ENCODE assay signal across 30 cellular contexts in the genomic region with DNA sequence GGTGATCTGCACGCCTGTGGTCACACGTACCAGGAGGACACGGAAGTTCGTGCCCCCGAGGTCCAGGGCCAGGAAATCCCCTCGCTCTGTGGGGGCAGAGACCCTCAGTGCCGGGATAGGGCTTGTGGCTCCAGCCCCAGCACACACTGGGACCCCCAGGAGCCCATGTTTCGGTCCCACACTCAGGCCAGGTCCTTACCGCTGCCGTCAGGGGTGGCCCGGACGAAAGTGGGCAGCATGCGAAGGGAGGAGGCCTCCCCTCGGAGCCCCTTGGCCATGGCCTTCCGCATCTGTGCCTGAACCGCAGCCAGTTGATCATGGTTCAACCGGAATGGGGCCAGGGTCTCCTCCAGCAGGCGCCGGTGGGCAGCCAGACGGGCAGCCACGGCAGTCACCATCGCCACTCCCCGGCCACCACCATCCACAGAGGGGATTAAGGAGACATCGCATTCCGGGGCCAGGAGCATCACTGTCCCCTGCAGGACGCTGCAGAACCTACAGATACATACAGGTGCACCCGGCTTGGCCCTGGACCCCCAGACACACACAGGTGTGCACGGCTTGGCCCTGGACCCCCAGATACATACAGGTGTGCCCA. TPM values are rescaled to one million over a fixed set of nuclear protein-coding genes. Genes with fewer than 3 reads are reported as not detected.
DNase-seq lines count a peak whose midpoint lies in the region; FAIRE-seq and TF ChIP-seq lines count a peak whose summit lies in the region.
"Had no signal": no experiment of that assay in that cellular context is flagged by ENCODE, and none has a peak within 500 bp of the region (broad histone marks: within the 10 kb centered on the region; RNA-seq: fewer than 3 reads in every experiment).

No MANE protein-coding gene starts in this region.

- 0 out of 2 replicates have a peak overlapping the region, but pooled peaks have one; percentile 9 for H2AK5ac ChIP-seq in H1 (ENCODE audit: low read depth, low read length)

- H3K27me3 Mint-ChIP-seq in CD14-positive monocyte (ENCODE audit: low read depth in 3 of 3) = peaks cover 0 to 3% (median 1%) of the 10 kb centered on the region in 3 donors

- TF ChIP-seq RAD21 in H1 (IDR thresholded peaks at IDR 0.05 in 1 of 2, conservative IDR thresholded peaks at IDR 0.05 in 1 of 2; ENCODE audit: low read depth in 2 of 2, low read length in 2 of 2) = peak; percentile 58 to 69

- H3K27me3 ChIP-seq in H1 (replicated peaks in 1 of 4; ENCODE audit: control insufficient read depth in 3 of 4, extremely low read depth in 1 of 4, insufficient read depth in 3 of 4, low read length in 3 of 4) = no peaks in the 10 kb centered on the region
- peaks cover 5% of the 10 kb centered on the region for H3K27me3 ChIP-seq in osteoblast (ENCODE audit: insufficient read depth, low read length)
- H3K27me3 ChIP-seq: breast epithelium, MG63, neural progenitor cell, transverse colon had no signal

- H4K20me1 ChIP-seq in H1 (replicated peaks in 1 of 2; ENCODE audit: control insufficient read depth in 1 of 2, insufficient read depth in 2 of 2, low read length in 2 of 2) = no peaks in the 10 kb centered on the region
- no peaks in the 10 kb centered on the region for H4K20me1 ChIP-seq in osteoblast (ENCODE audit: insufficient read depth, low read length)

- H3K23ac ChIP-seq in H1 (ENCODE audit: insufficient read length) = no peak overlapping the region

- no peak for TF ChIP-seq EP300 in H1 (IDR thresholded peaks at IDR 0.05; ENCODE audit: borderline replicate concordance in 1 of 2, low read depth in 2 of 2, low read length in 2 of 2)

- H3K4me1 ChIP-seq in H1 (replicated peaks in 1 of 4; ENCODE audit: control insufficient read depth in 3 of 4, insufficient read depth in 4 of 4, low read length in 3 of 4) (no peaks in the 10 kb centered on the region), osteoblast (ENCODE audit: insufficient read depth, low read length) (no peaks in the 10 kb centered on the region)
- H3K4me1 ChIP-seq: breast epithelium, transverse colon had no signal

- H3K18ac ChIP-seq in H1 (ENCODE audit: extremely low read depth, low read length) = no peak overlapping the region

- peak overlapping the region; percentile 9; the same call in 1 of the 2 replicates for H4K8ac ChIP-seq in H1 (ENCODE audit: extremely low read depth, insufficient read depth, low read length)

- 91% methylated on average over 28 of the region's 28 CpGs; no CpG with 5 or more reads in 1 of the 2 experiments for WGBS in H1 (ENCODE audit: extremely low coverage in 1 of 2, insufficient coverage in 1 of 2, insufficient read length in 1 of 2, insufficient replicate concordance in 2 of 2, low coverage in 1 of 2, low lambda C conversion rate in 2 of 2, missing lambda C conversion rate in 1 of 2), 2 experiments

- H2AFZ ChIP-seq in H1 (ENCODE audit: low read length) (no peak overlapping the region), osteoblast (ENCODE audit: low read length) (no peak overlapping the region)
- H2AFZ ChIP-seq: hepatocyte, neural progenitor cell had no signal

- no peak overlapping the region for H3K14ac ChIP-seq in H1 (ENCODE audit: insufficient read length)

- H3K9me3 ChIP-seq in H1 (ENCODE audit: insufficient read depth in 2 of 2, low read depth in 1 of 2, low read length in 1 of 2) (no peaks in the 10 kb centered on the region), osteoblast (ENCODE audit: low read depth, low read length) (no peaks in the 10 kb centered on the region)
- H3K9me3 ChIP-seq: breast epithelium, MG63, transverse colon had no signal

- H4K91ac ChIP-seq in H1 (replicated peaks; ENCODE audit: insufficient read length, low read length) = no peak overlapping the region

- no peak overlapping the region for H3K4me3 Mint-ChIP-seq in CD14-positive monocyte

- in situ Hi-C loops in GM13977 (cut with MboI; ENCODE audit: low pct_unique_long_range_greater_than_20kb, low sequenced_read_pairs, unreplicated experiment) = no loop called here

- intact Hi-C loops in CD14-positive monocyte (cut with micrococcal nuclease) = no loop called here

- peak; percentile 32 for DNase-seq in CD14-positive monocyte (ENCODE audit: low spot score)
- peak; percentile 11 for DNase-seq in GM13977 (ENCODE audit: low spot score)
- DNase-seq in H1 (ENCODE audit: low read depth in 1 of 2, low spot score in 2 of 2) = no peak
- DNase-seq in osteoblast (ENCODE audit: insufficient read length, low spot score, missing footprints) = peak; percentile 58
- no peak for DNase-seq in DMS 273 treated with DMSO at 0.1 percent for 48 hours (lab: John Stamatoyannopoulos, UW)
- DNase-seq in CD1c-positive myeloid dendritic cell (ENCODE audit: extremely low spot score) = no peak
- DNase-seq in LoVo (ENCODE audit: low spot score) = no peak
- DNase-seq: activated CD4-positive, alpha-beta T cell treated with anti-CD3 and anti-CD28 coated beads, Interleukin-2, amount 50 U/mL, for 48 hours; activated CD4-positive, CD25-positive, alpha-beta regulatory T cell treated with anti-CD3 and anti-CD28 coated beads, Interleukin-2, amount 50 U/mL, for 72 hours; activated CD8-positive, alpha-beta memory T cell treated with anti-CD3 and anti-CD28 coated beads, Interleukin-2, amount 50 U/mL, for 4 hours; anterior cingulate cortex; C1 segment of cervical spinal cord; Calu3; DND-41; GF-D8; KG1; mesenchymal stem cell; MG63; NCI-H1105 treated with DMSO at 0.1 percent for 48 hours; NCI-H226; NCI-H526 treated with DMSO at 0.1 percent for 48 hours; PC-3; stimulated activated CD4-positive, alpha-beta T cell treated with anti-CD3 and anti-CD28 coated beads, Interleukin-4, amount 100 ng/mL, for 24 hours; transverse colon had no signal

- H3K27ac ChIP-seq in H1 (ENCODE audit: low read depth, low read length) = no peak overlapping the region
- H3K27ac ChIP-seq in osteoblast (ENCODE audit: low read depth, low read length) = no peak overlapping the region
- H3K27ac ChIP-seq: breast epithelium, hepatocyte, neural progenitor cell, transverse colon had no signal

- H3K79me1 ChIP-seq in H1 (ENCODE audit: low read depth, low read length) = no peaks in the 10 kb centered on the region

- no peak overlapping the region for H3K4ac ChIP-seq in H1 (replicated peaks; ENCODE audit: insufficient read length, low read depth, low read length)

- peak overlapping the region in 1 of 7 donors; percentile 57 for H3K27ac Mint-ChIP-seq in CD14-positive monocyte
- H3K27ac Mint-ChIP-seq: progenitor cell of endocrine pancreas had no signal

- H3K56ac ChIP-seq in H1 (replicated peaks; ENCODE audit: insufficient read length, low read depth, low read length) = no peak overlapping the region

- H2BK20ac ChIP-seq in H1 (ENCODE audit: low read length) = no peak overlapping the region

- H3K36me3 ChIP-seq in H1 (ENCODE audit: control insufficient read depth in 2 of 4, insufficient read depth in 4 of 4, low read length in 3 of 4) (no peaks in the 10 kb centered on the region), osteoblast (ENCODE audit: insufficient read depth, low read length) (no peaks in the 10 kb centered on the region)
- H3K36me3 ChIP-seq: breast epithelium, MG63, neural progenitor cell, transverse colon had no signal

- no peaks in the 10 kb centered on the region for H3K23me2 ChIP-seq in H1 (ENCODE audit: low read depth, low read length)

- H3K36me3 Mint-ChIP-seq in CD14-positive monocyte = peaks cover 95 to 100% of the 10 kb centered on the region in 2 donors
- H3K36me3 Mint-ChIP-seq: activated naive CD4-positive, alpha-beta T cell treated with anti-CD3 and anti-CD28 coated beads, Interleukin-2, amount 50 U/mL, for 72 hours; neural progenitor cell had no signal

- H3K9ac ChIP-seq in H1 (replicated peaks in 1 of 4; ENCODE audit: extremely low read depth in 1 of 4, low read depth in 3 of 4, low read length in 3 of 4) = no peak overlapping the region
- H3K9ac ChIP-seq: neural progenitor cell had no signal

- POLR2A ChIA-PET in H1 (lab: Charles Lee; ENCODE audit: partially characterized antibody) = no interaction called here

- H3K9me3 Mint-ChIP-seq in CD14-positive monocyte = no peaks in the 10 kb centered on the region
- H3K9me3 Mint-ChIP-seq: activated naive CD4-positive, alpha-beta T cell treated with anti-CD3 and anti-CD28 coated beads, Interleukin-2, amount 50 U/mL, for 72 hours; neural progenitor cell had no signal

- H2BK12ac ChIP-seq in H1 (ENCODE audit: low read depth, low read length) = no peak overlapping the region

- TF ChIP-seq CTCF in CD14-positive monocyte (IDR thresholded peaks at IDR 0.05) (no peak), GM13977 (IDR thresholded peaks at IDR 0.05; ENCODE audit: extremely low read depth, insufficient read depth, missing control alignments) (no peak), H1 (IDR thresholded peaks at IDR 0.05; ENCODE audit: control extremely low read depth in 1 of 3, insufficient read depth in 1 of 3, low read depth in 1 of 3, low read length in 3 of 3) (peak in 2 of 3 experiments; percentile 45 to 50; a peak in 2 of 4 replicates), osteoblast (IDR thresholded peaks at IDR 0.05; ENCODE audit: extremely low read depth, low read depth, low read length) (no peak)

- H4K5ac ChIP-seq in H1 (ENCODE audit: insufficient read length, low read depth, low read length) = no peak overlapping the region

- H3K79me2 ChIP-seq in H1 (ENCODE audit: control insufficient read depth in 1 of 2, insufficient read depth in 2 of 2, low read length in 2 of 2) (no peaks in the 10 kb centered on the region), osteoblast (ENCODE audit: insufficient read depth, low read length) (no peaks in the 10 kb centered on the region)
- H3K79me2 ChIP-seq: hepatocyte had no signal

- no peak for FAIRE-seq in H1 (lab: Jason Lieb, UNC)
- FAIRE-seq: HTR-8/SVneo had no signal

- H2BK5ac ChIP-seq in H1 (ENCODE audit: low read depth, low read length) = no peak overlapping the region; the same call in 1 of the 2 replicates

- CTCF ChIA-PET in H1 (lab: Charles Lee; ENCODE audit: partially characterized antibody) = interaction anchor here (0.6 to 3.8 kb wide), 11 partner anchors 12 to 502 kb away, joined by 3 to 32 read pairs (median 5); a partner anchor contains a TSS

- H3K4me2 ChIP-seq in H1 (ENCODE audit: insufficient read depth in 1 of 2, low read depth in 2 of 2, low read length in 2 of 2) (no peak overlapping the region), osteoblast (ENCODE audit: insufficient read depth, low read length) (no peak overlapping the region)
- H3K4me2 ChIP-seq: hepatocyte, neural progenitor cell had no signal

- H3K4me3 ChIP-seq in H1 (ENCODE audit: extremely low read depth in 1 of 4, insufficient read depth in 2 of 4, low read depth in 3 of 4, low read length in 4 of 4) = no peak overlapping the region
- H3K4me3 ChIP-seq in osteoblast (ENCODE audit: insufficient read depth, low read length) = no peak overlapping the region
- H3K4me3 ChIP-seq: breast epithelium, hepatocyte, MG63, neural progenitor cell, transverse colon had no signal

- H2BK120ac ChIP-seq in H1 (replicated peaks; ENCODE audit: low read depth, low read length) = no peak overlapping the region

- TF ChIP-seq POLR2A in H1 (IDR thresholded peaks at IDR 0.05; ENCODE audit: control extremely low read depth in 1 of 2, low read depth in 2 of 2, low read length in 2 of 2) = no peak

- H2BK15ac ChIP-seq in H1 (ENCODE audit: low read length) = no peak overlapping the region; the same call in 1 of the 2 replicates

- H3K4me1 Mint-ChIP-seq in CD14-positive monocyte = peaks cover 38% of the 10 kb centered on the region

RNA-seq across cellular contexts. Expression of a gene that starts 11.8 kb away (rescaled TPM):
- polyA plus RNA-seq in CD14-positive monocyte (100 to 1,000 TPM; 174 to 204 TPM), H1 (2011; rRNA removed) (not detected in 2 replicates)
- not detected in 2 replicates for total RNA-seq in H1 (2021; fragmentation: NEBNext Ultra II Directional; extraction: Animal tissue kit (Norgen Biotek cat#: 25700))
- polyA plus RNA-seq in H1 (2011; cell fraction: cytosol; rRNA removed) = 0.04 TPM
- 0.10 TPM for polyA plus RNA-seq in H1 (2011; cell fraction: nucleus; rRNA removed)
- not detected in 4 replicates for polyA plus RNA-seq in H1 (2012, experiment 1 of 2)
- not detected for polyA plus RNA-seq in H1 (2012, experiment 2 of 2)
- not detected for polyA plus RNA-seq in H1 (2013, experiment 1 of 2)
- polyA plus RNA-seq in H1 (2013, experiment 2 of 2) = not detected
- 0.24 TPM in 1 of 2 replicates, not detected in the other for polyA minus RNA-seq in H1 (2011; rRNA and poly(A)+ RNA removed)
- not detected for polyA minus RNA-seq in H1 (2011; cell fraction: cytosol; rRNA and poly(A)+ RNA removed)
- polyA minus RNA-seq in H1 (2011; cell fraction: nucleus; rRNA and poly(A)+ RNA removed) = not detected
- under 0.01 and 1.8 TPM in 2 replicates for total RNA-seq in osteoblast
- total RNA-seq: PC-3, progenitor cell of endocrine pancreas had no signal
- polyA plus RNA-seq: hepatocyte had no signal

Comparison
In these comparisons a context has a peak if more than half of its experiments do, and no peak if none do; other contexts are left out.
1. DNase-seq: peak in CD14-positive monocyte (single experiment), GM13977 (single experiment) and osteoblast (single experiment); none in H1 (0 of 2), DMS 273 treated with DMSO at 0.1 percent for 48 hours (single experiment), CD1c-positive myeloid dendritic cell (single experiment) and LoVo (single experiment).
2. CTCF ChIP-seq: peak in H1 (2 of 3); none in CD14-positive monocyte (single experiment), GM13977 (single experiment) and osteoblast (single experiment).